ENCODE assay signal across 11 cellular contexts in the genomic region with DNA sequence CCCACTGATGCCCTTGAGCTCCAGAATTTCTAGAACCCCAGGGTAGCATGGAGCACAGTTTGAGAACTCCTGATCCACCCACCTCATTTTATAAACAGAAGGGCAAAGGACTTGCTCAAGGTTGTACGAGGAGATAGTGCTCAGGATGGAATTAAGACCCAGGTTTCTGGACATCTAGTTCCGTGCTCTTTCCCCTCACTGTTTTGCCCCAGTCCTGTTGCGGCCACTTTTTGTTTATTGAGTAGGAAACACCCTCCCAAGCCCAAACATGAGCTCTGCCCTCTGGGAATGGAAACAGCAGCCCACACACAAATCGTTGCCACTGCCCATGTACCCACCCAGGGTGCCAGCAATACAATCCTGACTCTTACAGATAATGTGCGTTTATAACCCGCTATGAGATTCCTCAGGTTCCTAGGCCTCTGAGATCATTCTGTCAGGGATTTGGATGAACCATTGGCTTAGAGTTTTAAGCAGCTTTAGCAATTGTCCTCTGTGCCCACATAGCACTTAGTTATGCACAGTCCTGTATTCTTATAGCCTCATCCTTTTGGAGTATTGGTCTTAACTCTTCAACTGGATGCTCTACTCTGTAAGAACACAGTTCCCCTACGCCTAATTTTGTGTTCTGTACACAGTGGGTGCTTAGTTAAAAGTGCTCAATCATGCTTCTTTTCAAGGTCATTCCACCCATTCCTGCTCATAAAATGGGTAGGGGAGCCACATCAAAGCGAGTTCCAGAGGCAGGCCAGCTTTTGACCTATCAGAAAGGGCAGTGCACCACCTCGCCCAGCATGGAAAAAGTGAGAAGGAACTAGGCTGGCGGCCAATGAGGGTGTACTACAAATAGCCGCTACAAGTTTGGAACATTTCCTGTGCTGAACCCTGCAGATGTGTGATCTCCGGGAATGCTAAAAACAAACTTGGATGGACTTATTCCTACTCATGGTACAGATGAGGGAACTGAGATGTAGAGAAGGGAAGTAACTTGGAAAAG.
DNase-seq lines count a peak whose midpoint lies in the region; FAIRE-seq and TF ChIP-seq lines count a peak whose summit lies in the region.
"Had no signal": no experiment of that assay in that cellular context is flagged by ENCODE, and none has a peak within 500 bp of the region (broad histone marks: within the 10 kb centered on the region; RNA-seq: fewer than 3 reads in every experiment).

No MANE protein-coding gene starts in this region.

- H3K4me1 Mint-ChIP-seq in astrocyte (ENCODE audit: low read depth, unreplicated experiment) = peaks cover 11% of the 10 kb centered on the region

- peaks cover 2% of the 10 kb centered on the region for H3K27me3 Mint-ChIP-seq in astrocyte (ENCODE audit: low read depth, unreplicated experiment)

- no peak overlapping the region for H3K4me3 Mint-ChIP-seq in astrocyte (ENCODE audit: unreplicated experiment)
- H3K4me3 Mint-ChIP-seq: activated T-cell treated with anti-CD3 and anti-CD28 coated beads, Interleukin-2, amount 50 U/mL, for 72 hours; brain had no signal

- H3K4me1 ChIP-seq in astrocyte (ENCODE audit: insufficient read depth, low read length) (peaks cover 5% of the 10 kb centered on the region), osteoblast (ENCODE audit: insufficient read depth, low read length) (peaks cover 38% of the 10 kb centered on the region), uterus (no peaks in the 10 kb centered on the region)

- no peak for TF ChIP-seq POLR2A in uterus (IDR thresholded peaks at IDR 0.05)

- H3K27ac ChIP-seq in astrocyte (ENCODE audit: low read depth, low read length) (no peak overlapping the region), osteoblast (ENCODE audit: low read depth, low read length) (peak overlapping the region; percentile 53), uterus (peak overlapping the region; percentile 75 to 81)

- H3K9me3 ChIP-seq in astrocyte (ENCODE audit: insufficient read depth, low read depth, low read length) = no peaks in the 10 kb centered on the region
- H3K9me3 ChIP-seq in osteoblast (ENCODE audit: low read depth, low read length) = no peaks in the 10 kb centered on the region
- H3K9me3 ChIP-seq in uterus = no peaks in the 10 kb centered on the region

- no peak overlapping the region for H3K27ac Mint-ChIP-seq in astrocyte (ENCODE audit: unreplicated experiment)
- H3K27ac Mint-ChIP-seq: activated T-cell treated with anti-CD3 and anti-CD28 coated beads, Interleukin-2, amount 50 U/mL, for 72 hours; brain had no signal

- no peak for TF ChIP-seq CTCF in astrocyte (IDR thresholded peaks at IDR 0.05; ENCODE audit: insufficient read depth, low read depth, low read length)
- TF ChIP-seq CTCF in foreskin fibroblast (IDR thresholded peaks at IDR 0.05; ENCODE audit: low read depth, low read length) = no peak
- no peak for TF ChIP-seq CTCF in osteoblast (IDR thresholded peaks at IDR 0.05; ENCODE audit: extremely low read depth, low read depth, low read length)
- no peak for TF ChIP-seq CTCF in uterus (IDR thresholded peaks at IDR 0.05)

- no peaks in the 10 kb centered on the region for H4K20me1 ChIP-seq in astrocyte (ENCODE audit: insufficient read depth, low read length)
- no peaks in the 10 kb centered on the region for H4K20me1 ChIP-seq in osteoblast (ENCODE audit: insufficient read depth, low read length)

- H3K9ac ChIP-seq in astrocyte (ENCODE audit: low read length) = no peak overlapping the region

- intact Hi-C loops in uterus (cut with DNase I; ENCODE audit: low total_unique reads) = no loop called here

- H3K36me3 ChIP-seq in astrocyte (ENCODE audit: insufficient read depth, low read length) = no peaks in the 10 kb centered on the region
- H3K36me3 ChIP-seq in osteoblast (ENCODE audit: insufficient read depth, low read length) = no peaks in the 10 kb centered on the region
- no peaks in the 10 kb centered on the region for H3K36me3 ChIP-seq in uterus

- no peaks in the 10 kb centered on the region for H3K79me2 ChIP-seq in astrocyte (ENCODE audit: insufficient read depth, low read length)
- H3K79me2 ChIP-seq in osteoblast (ENCODE audit: insufficient read depth, low read length) = no peaks in the 10 kb centered on the region

- FAIRE-seq in astrocyte (lab: Jason Lieb, UNC) = no peak
- FAIRE-seq: keratinocyte had no signal

- H3K9me3 Mint-ChIP-seq in astrocyte (ENCODE audit: unreplicated experiment) = peaks cover 1% of the 10 kb centered on the region
- H3K9me3 Mint-ChIP-seq: activated T-cell treated with anti-CD3 and anti-CD28 coated beads, Interleukin-2, amount 50 U/mL, for 72 hours had no signal

- no peak overlapping the region for H3K4me2 ChIP-seq in astrocyte (ENCODE audit: low read length)
- no peak overlapping the region for H3K4me2 ChIP-seq in osteoblast (ENCODE audit: insufficient read depth, low read length)

- H3K4me3 ChIP-seq in astrocyte (ENCODE audit: insufficient read depth, low read depth, low read length) = no peak overlapping the region
- no peak overlapping the region for H3K4me3 ChIP-seq in foreskin fibroblast (ENCODE audit: low read depth in 1 of 2, low read length in 2 of 2)
- H3K4me3 ChIP-seq in osteoblast (ENCODE audit: insufficient read depth, low read length) = no peak overlapping the region
- no peak overlapping the region for H3K4me3 ChIP-seq in uterus

- no peaks in the 10 kb centered on the region for H3K36me3 Mint-ChIP-seq in astrocyte (ENCODE audit: low read depth, unreplicated experiment)

- H3K27me3 ChIP-seq in astrocyte (ENCODE audit: insufficient read depth, low read length) = peaks cover 3% of the 10 kb centered on the region
- H3K27me3 ChIP-seq in osteoblast (ENCODE audit: insufficient read depth, low read length) = no peaks in the 10 kb centered on the region
- H3K27me3 ChIP-seq in uterus = no peaks in the 10 kb centered on the region

- DNase-seq in astrocyte (ENCODE audit: low read depth) (peak; percentile 55), foreskin fibroblast (peak; percentile 70 to 85), osteoblast (ENCODE audit: insufficient read length, low spot score, missing footprints) (no peak), uterus (peak; percentile 79 to 89), GF-D8 (lab: John Stamatoyannopoulos, UW) (no peak)
- DNase-seq in stimulated activated CD4-positive, alpha-beta T cell treated with anti-CD3 and anti-CD28 coated beads, Interleukin-4, amount 100 ng/mL, for 4 hours = no peak
- DNase-seq in stimulated activated CD4-positive, alpha-beta T cell treated with anti-CD3 and anti-CD28 coated beads, Interleukin-15, amount 100 ng/mL, for 24 hours = no peak
- DNase-seq: activated T-cell treated with anti-CD3 and anti-CD28 coated beads, Interleukin-2, amount 50 U/mL, for 72 hours; NCI-H748 treated with DMSO at 0.1 percent for 48 hours had no signal

- no peak overlapping the region for H2AFZ ChIP-seq in astrocyte (ENCODE audit: low read depth, low read length)
- H2AFZ ChIP-seq in osteoblast (ENCODE audit: low read length) = no peak overlapping the region

Comparison
In these comparisons a context has a peak if more than half of its experiments do, and no peak if none do; other contexts are left out.
1. DNase-seq: peak in astrocyte (single experiment), foreskin fibroblast (2 of 2) and uterus (2 of 2); none in osteoblast (single experiment), stimulated activated CD4-positive, alpha-beta T cell treated with anti-CD3 and anti-CD28 coated beads, Interleukin-4, amount 100 ng/mL, for 4 hours (0 of 2), GF-D8 (single experiment) and stimulated activated CD4-positive, alpha-beta T cell treated with anti-CD3 and anti-CD28 coated beads, Interleukin-15, amount 100 ng/mL, for 24 hours (single experiment).